ENCODE assay signal across 27 cellular contexts in the genomic region with DNA sequence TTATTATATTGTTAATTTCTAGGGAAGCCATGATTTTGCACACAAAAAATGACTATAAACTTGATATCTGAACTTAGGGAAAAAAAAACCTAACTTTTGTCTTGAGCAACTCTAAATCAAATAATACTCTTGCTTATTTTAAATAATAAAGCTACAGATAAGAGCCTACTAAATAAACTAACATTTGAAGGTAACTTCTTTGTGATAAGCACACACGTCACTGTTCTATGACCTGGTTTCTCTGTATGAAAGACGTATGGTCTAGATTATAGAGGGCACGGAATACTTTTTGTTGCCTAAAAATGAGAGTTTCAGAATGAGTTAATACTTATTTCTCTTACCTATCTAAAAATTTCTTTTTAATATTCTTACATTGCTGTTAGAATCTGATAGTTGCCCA.
"Had no signal": no experiment of that assay in that cellular context is flagged by ENCODE, and none has a peak within 500 bp of the region (broad histone marks: within the 10 kb centered on the region; RNA-seq: fewer than 3 reads in every experiment).

No MANE protein-coding gene starts in this region.

- H3K27ac ChIP-seq: stomach, suprapubic skin, testis, thoracic aorta, thyroid gland, tibial artery, tibial nerve, transverse colon, upper lobe of left lung, upper lobe of right lung, uterus, vagina had no signal

- FAIRE-seq: urothelium cell line had no signal

- H3K4me1 ChIP-seq: stomach, suprapubic skin, testis, thyroid gland, tibial nerve, transverse colon, upper lobe of left lung, upper lobe of right lung, uterus, vagina had no signal

- DNase-seq: stimulated activated CD4-positive, alpha-beta T cell treated with anti-CD3 and anti-CD28 coated beads, Interleukin-2, amount 100 ng/mL, for 48 hours; stimulated activated CD4-positive, alpha-beta T cell treated with anti-CD3 and anti-CD28 coated beads, Interleukin-4, amount 100 ng/mL, for 1 hour; stimulated activated CD4-positive, alpha-beta T cell treated with anti-CD3 and anti-CD28 coated beads, Interleukin-4, amount 100 ng/mL, for 24 hours; stimulated activated CD4-positive, alpha-beta T cell treated with anti-CD3 and anti-CD28 coated beads, Interleukin-4, amount 100 ng/mL, for 4 hours; stimulated activated CD8-positive, alpha-beta memory T cell treated with anti-CD3 and anti-CD28 coated beads, Interleukin-4, amount 100 ng/mL, for 48 hours; stimulated activated naive B cell treated with anti-CD40 and anti-IgM and Interleukin-4, amounts not matched to agents 10 μg/mL and 1 μg/mL and 100 μg/mL, for 72 hours; stimulated activated naive CD4-positive, alpha-beta T cell; stimulated activated naive CD4-positive, alpha-beta T cell treated with Interleukin-2 at 50 U/mL for 16 hours; stimulated activated naive CD8-positive, alpha-beta T cell treated with anti-CD3 and anti-CD28 coated beads, Interleukin-15, amount 100 ng/mL, for 72 hours; stimulated activated naive CD8-positive, alpha-beta T cell treated with anti-CD3 and anti-CD28 coated beads, Interleukin-15, Interleukin-2, amounts not matched to agents 100 U/mL and 50 U/mL, for 24 hours; stomach; substantia nigra; testis; thyroid gland; tibial artery; transverse colon; trophoblast cell; upper lobe of left lung; upper lobe of right lung; uterus had no signal

- H3K4me3 ChIP-seq: stomach, suprapubic skin, testis, thoracic aorta, thyroid gland, tibial artery, tibial nerve, transverse colon, upper lobe of left lung, upper lobe of right lung, uterus, vagina had no signal

- ATAC-seq: stimulated activated effector memory CD8-positive, alpha-beta T cell treated with anti-CD3 and anti-CD28 coated beads, Interleukin-12 subunit alpha, Interleukin-12 subunit beta, amount 100 ng/mL, for 72 hours; stimulated activated memory B cell treated with anti-CD40 and anti-IgM and Interleukin-4, amounts not matched to agents 10 μg/mL and 1 μg/mL and 100 μg/mL, for 72 hours; stimulated activated naive B cell treated with anti-CD40 and anti-IgM and Interleukin-4, amounts not matched to agents 10 μg/mL and 1 μg/mL and 100 μg/mL, for 72 hours; stimulated activated naive CD8-positive, alpha-beta T cell treated with anti-CD3 and anti-CD28 coated beads, Interleukin-15, amount 100 ng/mL, for 72 hours; stimulated activated naive CD8-positive, alpha-beta T cell treated with anti-CD3 and anti-CD28 coated beads, Interleukin-15, Interleukin-2, amounts not matched to agents 100 U/mL and 50 U/mL, for 24 hours; upper lobe of right lung had no signal

- H3K9me3 ChIP-seq: testis, thoracic aorta, thyroid gland, tibial artery, upper lobe of right lung, uterus, vagina had no signal

- H3K36me3 ChIP-seq: stomach, suprapubic skin, thoracic aorta, thyroid gland, tibial artery, tibial nerve, transverse colon, upper lobe of left lung, upper lobe of right lung, uterus, vagina had no signal

- H3K27me3 ChIP-seq: stomach, suprapubic skin, testis, thyroid gland, tibial artery, tibial nerve, transverse colon, upper lobe of left lung, upper lobe of right lung, uterus, vagina had no signal
